Comparison of ENCODE assay signal across 10 cellular contexts in genomic region chr15:89813381-89814111, GRCh38. TPM values are rescaled to one million over a fixed set of nuclear protein-coding genes. Genes with fewer than 3 reads are reported as not detected.
DNase-seq lines count a peak whose midpoint lies in the region; ATAC-seq and TF ChIP-seq lines count a peak whose summit lies in the region.
"Had no signal": no experiment of that assay in that cellular context is flagged by ENCODE, and none has a peak within 500 bp of the region (broad histone marks: within the 10 kb centered on the region; RNA-seq: fewer than 3 reads in every experiment).

No MANE protein-coding gene starts in this region.

- H3K27me3 ChIP-seq in PC-9 (ENCODE audit: insufficient read depth, low read depth), result no peaks in the 10 kb centered on the region
- peaks cover 16 to 58% (median 43%) of the 10 kb centered on the region in 3 donors for H3K27me3 ChIP-seq in sigmoid colon

- no peaks in the 10 kb centered on the region for H3K9me3 ChIP-seq in PC-9 (ENCODE audit: insufficient read depth, low read depth)
- peaks cover 0 to 9% (median 2%) of the 10 kb centered on the region in 4 donors for H3K9me3 ChIP-seq in sigmoid colon

- H3K27ac ChIP-seq in PC-9 (peak overlapping the region; percentile 51), sigmoid colon (peak overlapping the region in 2 of 4 donors; percentile 55)

- H3K4me3 ChIP-seq in PC-9 (peak overlapping the region; percentile 76), fibroblast of mammary gland (ENCODE audit: control insufficient read depth, low read depth, low read length) (peak overlapping the region; percentile 89), sigmoid colon (peak overlapping the region in 3 of 4 donors; percentile 36 to 51 (median 50))

- TSS peak; percentile 30 for BruUV-seq in PC-9 (replicated peaks; lab: Mats Ljungman, UMichigan)

- H2AFZ ChIP-seq in PC-9, result peak overlapping the region; percentile 71

- peaks cover 26% of the 10 kb centered on the region for H3F3A ChIP-seq in PC-9 (ENCODE audit: insufficient read depth, low read depth)

- CTCF ChIA-PET in PC-9 (lab: Charles Lee), result no interaction called here

- DNase-seq in ELR (ENCODE audit: low read depth), result peak; percentile 34
- no peak for DNase-seq in PC-9
- no peak for DNase-seq in fibroblast of mammary gland (ENCODE audit: low read depth)
- DNase-seq in sigmoid colon, result no peak
- DNase-seq in DMS79 (lab: John Stamatoyannopoulos, UW), result no peak
- DNase-seq in erythroblast (lab: John Stamatoyannopoulos, UW), result no peak
- DNase-seq: activated gamma-delta T cell, SIG-M5 had no signal

- no peak for ATAC-seq in HG02884 (IDR thresholded peaks at IDR 0.05; ENCODE audit: unreplicated experiment)
- ATAC-seq in GM21526 (IDR thresholded peaks at IDR 0.05; ENCODE audit: low FRiP score, unreplicated experiment), result no peak

- TF ChIP-seq CTCF in PC-9 (conservative IDR thresholded peaks at IDR 0.05) (no peak), fibroblast of mammary gland (conservative IDR thresholded peaks at IDR 0.05; ENCODE audit: control insufficient read depth, insufficient read depth, low read depth, low read length) (no peak), sigmoid colon (IDR thresholded peaks at IDR 0.05) (no peak)

- TF ChIP-seq POLR2A in sigmoid colon (IDR thresholded peaks at IDR 0.05) (no peak), erythroblast (IDR thresholded peaks at IDR 0.05; ENCODE audit: low read length) (no peak)

- TF ChIP-seq EP300 in sigmoid colon (IDR thresholded peaks at IDR 0.05), result no peak

- POLR2A ChIA-PET in PC-9 (lab: Charles Lee; ENCODE audit: unreplicated experiment), result interaction anchor here (1.0 kb wide), 1 partner anchor 15 kb away, joined by 5 read pairs; no protein-coding TSS in a partner anchor

- H3K79me2 ChIP-seq in PC-9 (ENCODE audit: low read depth), result peaks cover 70% of the 10 kb centered on the region

- H3K4me1 ChIP-seq in PC-9 (replicated peaks; ENCODE audit: insufficient read depth), result peaks cover 45% of the 10 kb centered on the region
- H3K4me1 ChIP-seq in sigmoid colon, result peaks cover 0 to 15% (median 11%) of the 10 kb centered on the region in 4 donors

- H4K20me1 ChIP-seq in PC-9 (ENCODE audit: insufficient read depth), result peaks cover 23% of the 10 kb centered on the region

- H3K36me3 ChIP-seq in PC-9 (ENCODE audit: low read depth) (peaks cover 15% of the 10 kb centered on the region; the same call in 1 of the 2 replicates), sigmoid colon (no peaks in the 10 kb centered on the region)

- 83 to 88% methylated on average over 13 of the region's 13 CpGs for WGBS in sigmoid colon, 2 donors

- H3K9me2 ChIP-seq in PC-9 (ENCODE audit: insufficient read depth), result no peaks in the 10 kb centered on the region

- peak overlapping the region; percentile 96 for H3K4me2 ChIP-seq in PC-9

- intact Hi-C loops in PC-9 (cut with micrococcal nuclease; ENCODE audit: unreplicated experiment) (loop anchor here (2.0 to 5.0 kb wide), 4 partner anchors 31 to 64 kb away; partner anchors contain the start of gene MESP1), sigmoid colon (cut with DNase I) (no loop called here)

RNA-seq across cellular contexts. Expression of gene ANPEP, which starts 1.1 kb away (rescaled TPM):
- total RNA-seq in PC-9 (2021) (172 and 175 TPM in 2 replicates), sigmoid colon (10 to 100 TPM in 1 of 4 donors, 1 to 10 TPM in 3; 4.4 to 24.6 (median 6.2) TPM)
- polyA plus RNA-seq in sigmoid colon, result 100 to 1,000 TPM; 108 to 229 (median 166) TPM

RNA-seq across cellular contexts. Expression of gene MESP2, which starts 37.4 kb away (rescaled TPM):
- 1.3 and 2.4 TPM in 2 replicates for total RNA-seq in PC-9 (2021)
- total RNA-seq in sigmoid colon, result not detected
- 1 to 10 TPM in 2 of 3 donors, not detected in 1; 1.3 to 1.8 TPM for polyA plus RNA-seq in sigmoid colon
